8 cellular contexts compared by ENCODE assay signal in genomic region chr9:75087824-75088645, GRCh38. TPM values are rescaled to one million over a fixed set of nuclear protein-coding genes. Genes with fewer than 3 reads are reported as not detected.
DNase-seq lines count a peak whose midpoint lies in the region; ATAC-seq and TF ChIP-seq lines count a peak whose summit lies in the region.

TSS of gene NMRK1 (minus strand) at chr9:75088155. CDS start at chr9:75083115, 5,040 bp downstream.
TSS of gene OSTF1 (plus strand) at chr9:75088514. CDS start at chr9:75088693, 179 bp downstream.

- peak; percentile 87 for ATAC-seq in HG02763 (IDR thresholded peaks at IDR 0.05; ENCODE audit: unreplicated experiment)
- peak; percentile 94 for ATAC-seq in activated naive CD8-positive, alpha-beta T cell treated with anti-CD3 and anti-CD28 coated beads, Interleukin-2, amount 10 ng/mL, durations not matched to agents 7 days and 5 days (ENCODE audit: low read depth)

- H3K9me3 ChIP-seq in SU-DHL-6 (ENCODE audit: insufficient read depth, low read length) (no peaks in the 10 kb centered on the region), ovary (no peaks in the 10 kb centered on the region), thymus (ENCODE audit: control insufficient read depth) (no peaks in the 10 kb centered on the region)

- H3K36me3 Mint-ChIP-seq in activated naive CD8-positive, alpha-beta T cell treated with anti-CD3 and anti-CD28 coated beads, Interleukin-2, amount 10 ng/mL, durations not matched to agents 7 days and 5 days, result peaks cover 12% of the 10 kb centered on the region

- H2AFZ ChIP-seq in SU-DHL-6 (ENCODE audit: low read depth, low read length, severe bottlenecking), result peak within 1 kb of the TSS; percentile 90

- peak within 1 kb of the TSS; percentile 97 for H3K4me2 ChIP-seq in SU-DHL-6 (ENCODE audit: low read depth, low read length, poor library complexity, severe bottlenecking)

- peaks cover 12% of the 10 kb centered on the region for H3F3A ChIP-seq in SU-DHL-6 (ENCODE audit: insufficient read depth)

- peak; percentile 90 to 98 (median 97) for DNase-seq in NCI-H1417 (lab: John Stamatoyannopoulos, UW)
- peak; percentile 97 for DNase-seq in activated naive CD8-positive, alpha-beta T cell treated with anti-CD3 and anti-CD28 coated beads, Interleukin-2, amount 10 ng/mL, durations not matched to agents 7 days and 5 days
- peak; percentile 80 to 99 (median 96) for DNase-seq in head of caudate nucleus
- peak; percentile 94 to 97 (median 95) for DNase-seq in ovary

- H3K4me1 ChIP-seq in ovary (ENCODE audit: insufficient read depth) (peaks cover 13% of the 10 kb centered on the region), thymus (ENCODE audit: control insufficient read depth, insufficient read depth, low read length) (peaks cover 11% of the 10 kb centered on the region)

- H3K79me2 ChIP-seq in SU-DHL-6 (ENCODE audit: insufficient read depth, low read length), result peaks cover 43% of the 10 kb centered on the region

- intact Hi-C loops in head of caudate nucleus (cut with DNase I), result loop anchor here (5.0 to 10.0 kb wide), 2 partner anchors 47 to 61 kb away; partner anchors contain the start of gene CARNMT1
- intact Hi-C loops in ovary (cut with DNase I), result loop anchor here in 1 of 4 donors (10.0 kb wide), 1 partner anchor 133 kb away; the partner anchor contains the start of gene C9orf40

- peak within 1 kb of the TSS; percentile 94 for H3K27ac Mint-ChIP-seq in activated naive CD8-positive, alpha-beta T cell treated with anti-CD3 and anti-CD28 coated beads, Interleukin-2, amount 10 ng/mL, durations not matched to agents 7 days and 5 days

- H3K9me3 Mint-ChIP-seq in activated naive CD8-positive, alpha-beta T cell treated with anti-CD3 and anti-CD28 coated beads, Interleukin-2, amount 10 ng/mL, durations not matched to agents 7 days and 5 days, result no peaks in the 10 kb centered on the region

- POLR2A ChIA-PET in activated naive CD8-positive, alpha-beta T cell treated with anti-CD3 and anti-CD28 coated beads, Interleukin-2, amount 10 ng/mL, durations not matched to agents 7 days and 5 days (lab: Charles Lee), result interaction anchor here (0.5 to 4.5 kb wide), 12 partner anchors 14 to 145 kb away, joined by 3 to 51 read pairs (median 4); partner anchors contain the start of genes C9orf40 and CARNMT1

- 0% methylated on average over 76 to 93 of the region's 93 CpGs for WGBS in ovary, 3 donors
- WGBS in thymus, result under 1% methylated on average over 93 of the region's 93 CpGs

- peak within 1 kb of the TSS; percentile 70 for H3K9ac ChIP-seq in SU-DHL-6 (ENCODE audit: low read length)

- H4K20me1 ChIP-seq in SU-DHL-6 (ENCODE audit: low read depth, low read length), result no peaks in the 10 kb centered on the region; the same call in 1 of the 2 replicates

- peak within 1 kb of the TSS; percentile 57 for H3K27ac ChIP-seq in SU-DHL-6 (ENCODE audit: low read depth, low read length)
- H3K27ac ChIP-seq in ovary, result peak within 1 kb of the TSS; percentile 86 to 97
- H3K27ac ChIP-seq in thymus (ENCODE audit: low read depth), result peak within 1 kb of the TSS; percentile 98

- peak; percentile 84 for TF ChIP-seq POLR2A in ovary (IDR thresholded peaks at IDR 0.05)

- no peaks in the 10 kb centered on the region for H3K9me2 ChIP-seq in SU-DHL-6 (replicated peaks; ENCODE audit: insufficient read depth, low read length)

- no peak for TF ChIP-seq EP300 in ovary (IDR thresholded peaks at IDR 0.05)

- H3K27me3 Mint-ChIP-seq in activated naive CD8-positive, alpha-beta T cell treated with anti-CD3 and anti-CD28 coated beads, Interleukin-2, amount 10 ng/mL, durations not matched to agents 7 days and 5 days, result no peaks in the 10 kb centered on the region

- H3K4me1 Mint-ChIP-seq in activated naive CD8-positive, alpha-beta T cell treated with anti-CD3 and anti-CD28 coated beads, Interleukin-2, amount 10 ng/mL, durations not matched to agents 7 days and 5 days, result peaks cover 53% of the 10 kb centered on the region

- H3K27me3 ChIP-seq in SU-DHL-6 (ENCODE audit: low read length) (no peaks in the 10 kb centered on the region), ovary (no peaks in the 10 kb centered on the region), thymus (ENCODE audit: control insufficient read depth, insufficient read depth) (no peaks in the 10 kb centered on the region)

- peak within 1 kb of the TSS; percentile 96 for H3K4me3 ChIP-seq in GM12875 (ENCODE audit: low read depth, low read length)
- peak within 1 kb of the TSS; percentile 94 for H3K4me3 ChIP-seq in SU-DHL-6 (ENCODE audit: insufficient read depth, low read length, poor library complexity, severe bottlenecking)
- peak within 1 kb of the TSS; percentile 94 for H3K4me3 ChIP-seq in ovary
- peak within 1 kb of the TSS; percentile 91 for H3K4me3 ChIP-seq in thymus (ENCODE audit: low read length)

- no peaks in the 10 kb centered on the region for H3K36me3 ChIP-seq in SU-DHL-6 (ENCODE audit: low read length)
- H3K36me3 ChIP-seq in ovary, result no peaks in the 10 kb centered on the region
- H3K36me3 ChIP-seq in thymus (ENCODE audit: control insufficient read depth, insufficient read depth), result no peaks in the 10 kb centered on the region

- no peak for TF ChIP-seq CTCF in GM12875 (IDR thresholded peaks at IDR 0.05; ENCODE audit: borderline replicate concordance, insufficient read depth, low read depth, low read length)
- TF ChIP-seq CTCF in SU-DHL-6 (IDR thresholded peaks at IDR 0.05; ENCODE audit: insufficient read depth, low read length, poor library complexity, severe bottlenecking), result no peak
- TF ChIP-seq CTCF in ovary (IDR thresholded peaks at IDR 0.05), result no peak

- peak within 1 kb of the TSS; percentile 97 for H3K4me3 Mint-ChIP-seq in activated naive CD8-positive, alpha-beta T cell treated with anti-CD3 and anti-CD28 coated beads, Interleukin-2, amount 10 ng/mL, durations not matched to agents 7 days and 5 days

RNA-seq across cellular contexts. Expression of gene NMRK1, which starts in this region (rescaled TPM):
- total RNA-seq in activated naive CD8-positive, alpha-beta T cell treated with anti-CD3 and anti-CD28 coated beads, Interleukin-2, amount 10 ng/mL, durations not matched to agents 7 days and 5 days, result 10 to 100 TPM; 45.0 to 46.2 TPM
- 10 to 100 TPM; 14.6 to 40.0 (median 22.5) TPM for total RNA-seq in ovary
- polyA plus RNA-seq in ovary (10 to 100 TPM; 31.9 to 33.4 TPM), thymus (126 TPM)

RNA-seq across cellular contexts. Expression of gene OSTF1, which starts in this region (rescaled TPM):
- total RNA-seq in activated naive CD8-positive, alpha-beta T cell treated with anti-CD3 and anti-CD28 coated beads, Interleukin-2, amount 10 ng/mL, durations not matched to agents 7 days and 5 days, result 100 to 1,000 TPM in 1 of 2 experiments, 10 to 100 TPM in 1; 99.9 to 108 TPM
- 10 to 100 TPM; 15.1 to 46.9 (median 20.0) TPM for total RNA-seq in ovary
- 10 to 100 TPM; 16.3 to 43.2 TPM for polyA plus RNA-seq in ovary
- polyA plus RNA-seq in thymus, result 80.5 TPM

Comparison
In these comparisons a context has a peak if more than half of its experiments do, and no peak if none do; other contexts are left out.
1. Peak in every context shown above with its lines: DNase-seq, ATAC-seq, H3K4me3 ChIP-seq and H3K27ac ChIP-seq.